4 cellular contexts compared by ENCODE assay signal in genomic region chr1:225969751-225970150, GRCh38. TPM values are rescaled to one million over a fixed set of nuclear protein-coding genes. Genes with fewer than 3 reads are reported as not detected.
"Had no signal": no experiment of that assay in that cellular context is flagged by ENCODE, and none has a peak within 500 bp of the region (broad histone marks: within the 10 kb centered on the region; RNA-seq: fewer than 3 reads in every experiment).

No MANE protein-coding gene starts in this region.

RNA-seq across cellular contexts. Expression of gene LEFTY2, which starts 28.7 kb away (rescaled TPM):
- total RNA-seq: GM23248, H4, HFFc6, HT1080 had no signal
- polyA plus RNA-seq: GM23248 had no signal
